Comparison of ENCODE assay signal across 16 cellular contexts in genomic region chr20:13007596-13007995, GRCh38. TPM values are rescaled to one million over a fixed set of nuclear protein-coding genes. Genes with fewer than 3 reads are reported as not detected.
DNase-seq lines count a peak whose midpoint lies in the region; ATAC-seq, FAIRE-seq and TF ChIP-seq lines count a peak whose summit lies in the region.
"Had no signal": no experiment of that assay in that cellular context is flagged by ENCODE, and none has a peak within 500 bp of the region (broad histone marks: within the 10 kb centered on the region; RNA-seq: fewer than 3 reads in every experiment).

No MANE protein-coding gene starts in this region.

- ATAC-seq in PC-3: no peak
- no peak for ATAC-seq in HG02981 (IDR thresholded peaks at IDR 0.05; ENCODE audit: unreplicated experiment)
- ATAC-seq: GM12878, HCT116 had no signal

- no peaks in the 10 kb centered on the region for H3K9me2 ChIP-seq in PC-3 (replicated peaks; ENCODE audit: low read length)

- in situ Hi-C loops in mammary epithelial cell (cut with MboI; ENCODE audit: low sequenced_read_pairs in 2 of 2): no loop called here

- H3K9ac ChIP-seq in mammary epithelial cell (ENCODE audit: insufficient read depth, low read length) (no peak overlapping the region), PC-3 (ENCODE audit: low read length) (no peak overlapping the region), keratinocyte (ENCODE audit: control insufficient read depth, extremely low read depth, insufficient read depth, low read length) (no peak overlapping the region)
- H3K9ac ChIP-seq: GM23248 had no signal

- H3K79me2 ChIP-seq in mammary epithelial cell (ENCODE audit: insufficient read depth, low read length) (peaks cover 13% of the 10 kb centered on the region), PC-3 (ENCODE audit: low read length) (peaks cover 7% of the 10 kb centered on the region; the same call in 1 of the 2 replicates), keratinocyte (ENCODE audit: control insufficient read depth, insufficient read depth, low read length) (no peaks in the 10 kb centered on the region)

- peaks cover 33% of the 10 kb centered on the region for H3K4me1 ChIP-seq in mammary epithelial cell (ENCODE audit: insufficient read depth, low read length)
- H3K4me1 ChIP-seq in PC-3 (ENCODE audit: insufficient read depth, low read length): peaks cover 44% of the 10 kb centered on the region
- H3K4me1 ChIP-seq in keratinocyte (ENCODE audit: control insufficient read depth, extremely low read depth, insufficient read depth, low read length): peaks cover 25% of the 10 kb centered on the region

- intact Hi-C loops in MCF 10A (cut with micrococcal nuclease): loop anchor here (5.0 kb wide), 1 partner anchor 85 kb away; no protein-coding TSS in a partner anchor
- intact Hi-C loops in mammary epithelial cell (cut with micrococcal nuclease): loop anchor here (10.0 kb wide), 1 partner anchor 237 kb away; no protein-coding TSS in a partner anchor
- intact Hi-C loops in PC-3 (cut with micrococcal nuclease): loop anchor here (2.0 kb wide), 1 partner anchor 23 kb away; no protein-coding TSS in a partner anchor

- WGBS in mammary epithelial cell (ENCODE audit: low coverage, missing lambda C conversion rate): 80% methylated on average over 3 of the region's 3 CpGs

- H3K36me3 ChIP-seq in mammary epithelial cell (ENCODE audit: insufficient read depth, low read length) (no peaks in the 10 kb centered on the region), PC-3 (ENCODE audit: low read depth, low read length) (no peaks in the 10 kb centered on the region), keratinocyte (ENCODE audit: control insufficient read depth in 2 of 2, extremely low read depth in 1 of 2, insufficient read depth in 2 of 2, low read length in 2 of 2) (no peaks in the 10 kb centered on the region)

- POLR2A ChIA-PET in MCF 10A (lab: Yijun Ruan, JAX): interaction anchor here (0.8 to 6.0 kb wide), 7 partner anchors 11 to 778 kb away, joined by 3 to 257 read pairs (median 8); partner anchors contain the start of genes ESF1 and NDUFAF5
- POLR2A ChIA-PET in PC-3 (lab: Charles Lee; ENCODE audit: unreplicated experiment): no interaction called here

- peaks cover 6% of the 10 kb centered on the region for H3F3A ChIP-seq in PC-3 (ENCODE audit: low read length, unreplicated experiment)

- TF ChIP-seq CTCF in MCF 10A (IDR thresholded peaks at IDR 0.05; ENCODE audit: unreplicated experiment) (no peak), mammary epithelial cell (conservative IDR thresholded peaks at IDR 0.05 in 1 of 2, IDR thresholded peaks at IDR 0.05 in 1 of 2; ENCODE audit: extremely low read depth in 1 of 2, insufficient read depth in 1 of 2, low read depth in 1 of 2, low read length in 2 of 2) (no peak), PC-3 (conservative IDR thresholded peaks at IDR 0.05; ENCODE audit: low read depth, low read length) (no peak), keratinocyte (optimal IDR thresholded peaks at IDR 0.05 in 1 of 3, IDR thresholded peaks at IDR 0.05 in 1 of 3, conservative IDR thresholded peaks at IDR 0.05 in 1 of 3; ENCODE audit: extremely low read depth in 1 of 3, insufficient read depth in 2 of 3, low read length in 3 of 3) (no peak), type B pancreatic cell (conservative IDR thresholded peaks at IDR 0.05) (no peak)

- H2AFZ ChIP-seq in mammary epithelial cell (ENCODE audit: low read depth, low read length) (no peak overlapping the region), PC-3 (ENCODE audit: low read length) (no peak overlapping the region), keratinocyte (ENCODE audit: control insufficient read depth, low read length) (no peak overlapping the region)
- H2AFZ ChIP-seq: GM23248 had no signal

- BruUV-seq in MCF 10A (replicated peaks; lab: Mats Ljungman, UMichigan): no TSS peak
- BruUV-seq in mammary epithelial cell (replicated peaks; lab: Mats Ljungman, UMichigan): no TSS peak
- no TSS peak for BruUV-seq in PC-3 (replicated peaks; lab: Mats Ljungman, UMichigan)

- no peak overlapping the region for H3K27ac ChIP-seq in mammary epithelial cell (ENCODE audit: insufficient read depth, low read depth, low read length)
- H3K27ac ChIP-seq in PC-3 (ENCODE audit: low read length): peak overlapping the region; percentile 35; the same call in 1 of the 2 replicates
- no peak overlapping the region for H3K27ac ChIP-seq in keratinocyte (ENCODE audit: control insufficient read depth, insufficient read depth, low read length)
- H3K27ac ChIP-seq: 22Rv1, GM23248 had no signal

- FAIRE-seq in keratinocyte (lab: Jason Lieb, UNC): peak; percentile 32
- FAIRE-seq: GM12878 had no signal

- peaks cover 6% of the 10 kb centered on the region for H3K36me3 Mint-ChIP-seq in MCF 10A (ENCODE audit: insufficient read depth, unreplicated experiment)
- H3K36me3 Mint-ChIP-seq in type B pancreatic cell: no peaks in the 10 kb centered on the region
- H3K36me3 Mint-ChIP-seq: CD4-positive, CD25-positive, alpha-beta regulatory T cell; IgD-negative memory B cell had no signal

- H3K27ac Mint-ChIP-seq in MCF 10A (ENCODE audit: low read depth, unreplicated experiment) (peak overlapping the region; percentile 79), type B pancreatic cell (peak overlapping the region; percentile 97)
- H3K27ac Mint-ChIP-seq: CD4-positive, CD25-positive, alpha-beta regulatory T cell; IgD-negative memory B cell had no signal

- H3K4me3 Mint-ChIP-seq in MCF 10A (ENCODE audit: unreplicated experiment) (peak overlapping the region; percentile 56), type B pancreatic cell (no peak overlapping the region)
- H3K4me3 Mint-ChIP-seq: CD4-positive, CD25-positive, alpha-beta regulatory T cell had no signal

- dilution Hi-C loops in mammary epithelial cell (cut with HindIII; ENCODE audit: low sequenced_read_pairs) (no loop called here), keratinocyte (cut with MboI; ENCODE audit: extremely low pct_ligation_motif_present, low sequenced_read_pairs) (no loop called here)

- peaks cover 44% of the 10 kb centered on the region for H3K4me1 Mint-ChIP-seq in MCF 10A (ENCODE audit: insufficient read depth, unreplicated experiment)
- H3K4me1 Mint-ChIP-seq in type B pancreatic cell (ENCODE audit: unreplicated experiment): peaks cover 18% of the 10 kb centered on the region

- H3K27me3 Mint-ChIP-seq in MCF 10A (ENCODE audit: insufficient read depth, unreplicated experiment): no peaks in the 10 kb centered on the region
- no peaks in the 10 kb centered on the region for H3K27me3 Mint-ChIP-seq in type B pancreatic cell
- H3K27me3 Mint-ChIP-seq: CD4-positive, CD25-positive, alpha-beta regulatory T cell had no signal

- H3K9me3 ChIP-seq in mammary epithelial cell (replicated peaks; ENCODE audit: insufficient read depth, low read length) (no peaks in the 10 kb centered on the region), PC-3 (ENCODE audit: low read length) (no peaks in the 10 kb centered on the region), keratinocyte (ENCODE audit: control insufficient read depth, low read depth, low read length) (no peaks in the 10 kb centered on the region)

- H4K20me1 ChIP-seq in mammary epithelial cell (ENCODE audit: insufficient read depth, low read length): no peaks in the 10 kb centered on the region
- H4K20me1 ChIP-seq in PC-3 (ENCODE audit: low read length): no peaks in the 10 kb centered on the region
- H4K20me1 ChIP-seq in keratinocyte (ENCODE audit: control insufficient read depth, extremely low read depth, insufficient read depth, low read length): no peaks in the 10 kb centered on the region

- H3K4me2 ChIP-seq in mammary epithelial cell (ENCODE audit: insufficient read depth, low read depth, low read length): no peak overlapping the region
- peak overlapping the region; percentile 90; the same call in 1 of the 2 replicates for H3K4me2 ChIP-seq in PC-3 (ENCODE audit: low read length)
- H3K4me2 ChIP-seq in keratinocyte (ENCODE audit: control insufficient read depth, extremely low read depth, insufficient read depth, low read depth, low read length): peak overlapping the region; percentile 44

- H3K4me3 ChIP-seq in mammary epithelial cell (replicated peaks in 1 of 3; ENCODE audit: insufficient read depth in 1 of 3, low read depth in 2 of 3, low read length in 3 of 3) (no peak overlapping the region), PC-3 (ENCODE audit: low read length) (no peak overlapping the region), keratinocyte (ENCODE audit: control insufficient read depth in 2 of 3, extremely low read depth in 1 of 3, insufficient read depth in 2 of 3, low read depth in 1 of 3, low read length in 3 of 3) (no peak overlapping the region)
- H3K4me3 ChIP-seq: GM12878, GM23248 had no signal

- H3K27me3 ChIP-seq in mammary epithelial cell (ENCODE audit: insufficient read depth, low read length): no peaks in the 10 kb centered on the region
- H3K27me3 ChIP-seq in PC-3 (ENCODE audit: low read length): no peaks in the 10 kb centered on the region
- no peaks in the 10 kb centered on the region for H3K27me3 ChIP-seq in keratinocyte (ENCODE audit: control insufficient read depth, extremely low read depth, insufficient read depth, low read length)

- CTCF ChIA-PET in MCF 10A (lab: Yijun Ruan, JAX): interaction anchor here (0.8 to 5.6 kb wide), 8 partner anchors 21 to 99 kb away, joined by 3 to 48 read pairs (median 6); no protein-coding TSS in a partner anchor
- CTCF ChIA-PET in mammary epithelial cell (lab: Charles Lee; ENCODE audit: low non-redundant PET): no interaction called here
- CTCF ChIA-PET in PC-3 (lab: Charles Lee): no interaction called here

- DNase-seq in MCF 10A (ENCODE audit: unreplicated experiment): no peak
- DNase-seq in mammary epithelial cell: no peak
- DNase-seq in PC-3: no peak
- no peak for DNase-seq in keratinocyte (ENCODE audit: low read depth, low spot score)
- DNase-seq in type B pancreatic cell (ENCODE audit: extremely low spot score, unreplicated experiment): no peak
- DNase-seq in SHP77 treated with DMSO at 0.1 percent for 48 hours (lab: John Stamatoyannopoulos, UW): no peak
- no peak for DNase-seq in glomerular visceral epithelial cell (ENCODE audit: extremely low spot score)
- DNase-seq: CD4-positive, CD25-positive, alpha-beta regulatory T cell; DMS79 had no signal

- H3K9me1 ChIP-seq in keratinocyte (ENCODE audit: control insufficient read depth, extremely low read depth, insufficient read depth, low read length): no peaks in the 10 kb centered on the region

- H3K9me3 Mint-ChIP-seq in MCF 10A (ENCODE audit: unreplicated experiment): no peaks in the 10 kb centered on the region
- no peaks in the 10 kb centered on the region for H3K9me3 Mint-ChIP-seq in type B pancreatic cell

RNA-seq across cellular contexts. Expression of gene SPTLC3, which starts 1.2 kb away (rescaled TPM):
- total RNA-seq in MCF 10A (2022): 15.6 and 20.3 TPM in 2 replicates
- 10 to 100 TPM; 10.1 to 12.5 TPM for total RNA-seq in mammary epithelial cell
- 3.6 TPM for polyA plus RNA-seq in mammary epithelial cell
- 6.3 TPM for polyA minus RNA-seq in mammary epithelial cell
- total RNA-seq in PC-3 (2014; rRNA removed): 6.3 and 16.3 TPM in 2 replicates
- polyA plus RNA-seq in keratinocyte: 6.5 to 11.4 TPM (median 10.0 TPM) in 3 replicates
- polyA plus RNA-seq in keratinocyte (2011; ENCODE audit: low read depth): 118 TPM
- polyA plus RNA-seq in keratinocyte (2011; cell fraction: cytosol; rRNA removed): 4.4 and 6.6 TPM in 2 replicates
- polyA plus RNA-seq in keratinocyte (2011; cell fraction: nucleus; rRNA removed): 13.1 and 15.3 TPM in 2 replicates
- 6.8 and 38.7 TPM in 2 replicates for polyA plus RNA-seq in keratinocyte (2012; ENCODE audit: low replicate concordance)
- polyA minus RNA-seq in keratinocyte: 1.8 to 14.7 TPM (median 9.0 TPM) in 3 replicates
- 2.9 TPM for polyA minus RNA-seq in keratinocyte (2011; cell fraction: cytosol; rRNA and poly(A)+ RNA removed)
- polyA minus RNA-seq in keratinocyte (2011; cell fraction: nucleus; rRNA and poly(A)+ RNA removed): 9.0 and 27.8 TPM in 2 replicates
- 10.6 and 34.2 TPM in 2 replicates for total RNA-seq in type B pancreatic cell (ENCODE audit: low replicate concordance)
- total RNA-seq: G401 had no signal
- polyA plus RNA-seq: IgD-negative memory B cell had no signal
